8 cellular contexts compared by ENCODE assay signal in genomic region chr15:41585140-41586047, GRCh38. TPM values are rescaled to one million over a fixed set of nuclear protein-coding genes. Genes with fewer than 3 reads are reported as not detected.
DNase-seq lines count a peak whose midpoint lies in the region; ATAC-seq, FAIRE-seq and TF ChIP-seq lines count a peak whose summit lies in the region.

No MANE protein-coding gene starts in this region.

- 3 to 6% (median 5%) methylated on average over 74 to 78 of the region's 78 CpGs for WGBS in small intestine, 3 donors

- peaks cover 6% of the 10 kb centered on the region for H3K4me1 Mint-ChIP-seq in T-helper 1 cell treated with Interleukin-12 subunit alpha and Interleukin-12 subunit beta and Interleukin-4 antibody, amounts not matched to agents 30 μg/mL and 1 μg/mL, for 36 hours (ENCODE audit: low read depth)
- peaks cover 6 to 11% of the 10 kb centered on the region in 2 donors for H3K4me1 Mint-ChIP-seq in immature natural killer cell

- no peak overlapping the region for H3K27ac Mint-ChIP-seq in T-helper 1 cell treated with Interleukin-12 subunit alpha and Interleukin-12 subunit beta and Interleukin-4 antibody, amounts not matched to agents 30 μg/mL and 1 μg/mL, for 36 hours
- no peak overlapping the region for H3K27ac Mint-ChIP-seq in immature natural killer cell

- H3K9me3 Mint-ChIP-seq in T-helper 1 cell treated with Interleukin-12 subunit alpha and Interleukin-12 subunit beta and Interleukin-4 antibody, amounts not matched to agents 30 μg/mL and 1 μg/mL, for 36 hours = no peaks in the 10 kb centered on the region
- no peaks in the 10 kb centered on the region for H3K9me3 Mint-ChIP-seq in immature natural killer cell

- peak overlapping the region; percentile 63 for H3K4me3 Mint-ChIP-seq in T-helper 1 cell treated with Interleukin-12 subunit alpha and Interleukin-12 subunit beta and Interleukin-4 antibody, amounts not matched to agents 30 μg/mL and 1 μg/mL, for 36 hours
- peak overlapping the region; percentile 42 to 83 (median 74) for H3K4me3 Mint-ChIP-seq in immature natural killer cell

- ATAC-seq in GM21447 (IDR thresholded peaks at IDR 0.05; ENCODE audit: unreplicated experiment) = no peak

- no peaks in the 10 kb centered on the region for H3K4me1 ChIP-seq in small intestine (ENCODE audit: control insufficient read depth in 2 of 2, insufficient read depth in 1 of 2, low read depth in 1 of 2, low read length in 1 of 2)

- H3K27ac ChIP-seq in brain microvascular endothelial cell = no peak overlapping the region
- no peak overlapping the region for H3K27ac ChIP-seq in small intestine (ENCODE audit: low read depth in 1 of 2, low read length in 1 of 2)

- H3K36me3 ChIP-seq in GM06990 (ENCODE audit: control insufficient read depth, insufficient read depth, low read length) = no peaks in the 10 kb centered on the region
- H3K36me3 ChIP-seq in brain microvascular endothelial cell (replicated peaks) = no peaks in the 10 kb centered on the region
- no peaks in the 10 kb centered on the region for H3K36me3 ChIP-seq in small intestine (ENCODE audit: control insufficient read depth in 2 of 2, insufficient read depth in 2 of 2, low read length in 2 of 2)

- no peaks in the 10 kb centered on the region for H3K9me3 ChIP-seq in small intestine (ENCODE audit: control insufficient read depth, low read depth)

- TF ChIP-seq CTCF in GM06990 (IDR thresholded peaks at IDR 0.05; ENCODE audit: insufficient read depth, low read length, poor library complexity, severe bottlenecking) = no peak
- peak; percentile 72 for TF ChIP-seq CTCF in brain microvascular endothelial cell (IDR thresholded peaks at IDR 0.05; ENCODE audit: low read depth, low read length, missing control alignments)

- H3K4me3 ChIP-seq in GM06990 (replicated peaks; ENCODE audit: low read depth, low read length) = peak overlapping the region; percentile 32
- peak overlapping the region; percentile 47 for H3K4me3 ChIP-seq in brain microvascular endothelial cell (ENCODE audit: low read depth, low read length)
- H3K4me3 ChIP-seq in small intestine (ENCODE audit: low read depth in 1 of 2, low read length in 2 of 2) = peak overlapping the region in 1 of 2 donors; percentile 32

- H3K27me3 ChIP-seq in GM06990 (replicated peaks; ENCODE audit: control insufficient read depth, insufficient read depth, low read length) (no peaks in the 10 kb centered on the region; the same call in 1 of the 2 replicates), brain microvascular endothelial cell (replicated peaks) (no peaks in the 10 kb centered on the region), small intestine (ENCODE audit: control insufficient read depth in 2 of 2, insufficient read depth in 2 of 2, low read length in 2 of 2) (no peaks in the 10 kb centered on the region)

- H3K27me3 Mint-ChIP-seq in T-helper 1 cell treated with Interleukin-12 subunit alpha and Interleukin-12 subunit beta and Interleukin-4 antibody, amounts not matched to agents 30 μg/mL and 1 μg/mL, for 36 hours (ENCODE audit: low read depth) = peaks cover 61% of the 10 kb centered on the region
- H3K27me3 Mint-ChIP-seq in immature natural killer cell (ENCODE audit: low read depth in 3 of 3) = peaks cover 9 to 20% (median 13%) of the 10 kb centered on the region in 3 donors

- DNase-seq in GM06990 (ENCODE audit: extremely low read depth, insufficient read length) (no peak), brain microvascular endothelial cell (peak; percentile 37), immature natural killer cell (peak in 1 of 3 donors; percentile 6), small intestine (peak; percentile 46), GDM1 (lab: John Stamatoyannopoulos, UW) (no peak), cortex of kidney (lab: John Stamatoyannopoulos, UW) (no peak)

- FAIRE-seq in small intestine (lab: Jason Lieb, UNC) = no peak

- in situ Hi-C loops in brain microvascular endothelial cell (cut with HindIII; ENCODE audit: low pct_ligation_motif_present, low sequenced_read_pairs) = no loop called here

- H3K36me3 Mint-ChIP-seq in T-helper 1 cell treated with Interleukin-12 subunit alpha and Interleukin-12 subunit beta and Interleukin-4 antibody, amounts not matched to agents 30 μg/mL and 1 μg/mL, for 36 hours (ENCODE audit: low read depth) = no peaks in the 10 kb centered on the region
- H3K36me3 Mint-ChIP-seq in immature natural killer cell = no peaks in the 10 kb centered on the region

RNA-seq across cellular contexts. Expression of gene TYRO3, which starts 26.4 kb away (rescaled TPM):
- polyA plus RNA-seq in immature natural killer cell (under 1 TPM in 2 of 3 donors, not detected in 1; 0.38 to 0.95 TPM), small intestine (1 to 10 TPM; 2.7 to 9.6 (median 3.5) TPM)

RNA-seq across cellular contexts. Expression of gene RPAP1, which starts 41.3 kb away (rescaled TPM):
- 10 to 100 TPM in 1 of 3 donors, 1 to 10 TPM in 2; 3.7 to 15.0 (median 4.9) TPM for polyA plus RNA-seq in immature natural killer cell
- polyA plus RNA-seq in small intestine = 10 to 100 TPM in 1 of 3 donors, 1 to 10 TPM in 2; 6.2 to 13.9 (median 6.5) TPM

Comparison
In these comparisons a context has a peak if more than half of its experiments do, and no peak if none do; other contexts are left out.
1. DNase-seq: peak in brain microvascular endothelial cell (single experiment) and small intestine (single experiment); none in GM06990 (single experiment), GDM1 (single experiment) and cortex of kidney (single experiment).